In genomic region chr9:37293664-37294524, GRCh38 we compare ENCODE assay signal across 8 cellular contexts.
DNase-seq lines count a peak whose midpoint lies in the region; ATAC-seq and TF ChIP-seq lines count a peak whose summit lies in the region.

No MANE protein-coding gene starts in this region.

- H3K4me3 Mint-ChIP-seq in activated naive CD8-positive, alpha-beta T cell treated with anti-CD3 and anti-CD28 coated beads for 36 hours, result no peak overlapping the region

- H3K27me3 Mint-ChIP-seq in activated naive CD8-positive, alpha-beta T cell treated with anti-CD3 and anti-CD28 coated beads for 36 hours, result no peaks in the 10 kb centered on the region

- DNase-seq in AG09319 (ENCODE audit: extremely low read depth, low read depth) (peak; percentile 55), medulla oblongata (ENCODE audit: extremely low spot score) (no peak), NCI-H774 (lab: John Stamatoyannopoulos, UW) (no peak), nucleus accumbens (lab: John Stamatoyannopoulos, UW) (no peak)
- DNase-seq in activated naive CD8-positive, alpha-beta T cell treated with anti-CD3 and anti-CD28 coated beads for 36 hours, result no peak
- DNase-seq in activated CD8-positive, alpha-beta memory T cell treated with anti-CD3 and anti-CD28 coated beads, Interleukin-2, amount 50 U/mL, for 4 hours, result no peak

- peaks cover 7% of the 10 kb centered on the region for H3K9me3 Mint-ChIP-seq in activated naive CD8-positive, alpha-beta T cell treated with anti-CD3 and anti-CD28 coated beads for 36 hours

- H3K27ac Mint-ChIP-seq in activated naive CD8-positive, alpha-beta T cell treated with anti-CD3 and anti-CD28 coated beads for 36 hours, result peak overlapping the region; percentile 87

- TF ChIP-seq CTCF in AG09319 (IDR thresholded peaks at IDR 0.05; ENCODE audit: low read depth, low read length), result no peak

- peaks cover 40% of the 10 kb centered on the region for H3K36me3 Mint-ChIP-seq in activated naive CD8-positive, alpha-beta T cell treated with anti-CD3 and anti-CD28 coated beads for 36 hours

- peaks cover 72% of the 10 kb centered on the region for H3K4me1 Mint-ChIP-seq in activated naive CD8-positive, alpha-beta T cell treated with anti-CD3 and anti-CD28 coated beads for 36 hours

- peak; percentile 68 for ATAC-seq in GM18907 (IDR thresholded peaks at IDR 0.05; ENCODE audit: unreplicated experiment)
- peak; percentile 46 for ATAC-seq in HG03095 (IDR thresholded peaks at IDR 0.05; ENCODE audit: unreplicated experiment)
